Comparison of ENCODE assay signal across 8 cellular contexts in the genomic region with DNA sequence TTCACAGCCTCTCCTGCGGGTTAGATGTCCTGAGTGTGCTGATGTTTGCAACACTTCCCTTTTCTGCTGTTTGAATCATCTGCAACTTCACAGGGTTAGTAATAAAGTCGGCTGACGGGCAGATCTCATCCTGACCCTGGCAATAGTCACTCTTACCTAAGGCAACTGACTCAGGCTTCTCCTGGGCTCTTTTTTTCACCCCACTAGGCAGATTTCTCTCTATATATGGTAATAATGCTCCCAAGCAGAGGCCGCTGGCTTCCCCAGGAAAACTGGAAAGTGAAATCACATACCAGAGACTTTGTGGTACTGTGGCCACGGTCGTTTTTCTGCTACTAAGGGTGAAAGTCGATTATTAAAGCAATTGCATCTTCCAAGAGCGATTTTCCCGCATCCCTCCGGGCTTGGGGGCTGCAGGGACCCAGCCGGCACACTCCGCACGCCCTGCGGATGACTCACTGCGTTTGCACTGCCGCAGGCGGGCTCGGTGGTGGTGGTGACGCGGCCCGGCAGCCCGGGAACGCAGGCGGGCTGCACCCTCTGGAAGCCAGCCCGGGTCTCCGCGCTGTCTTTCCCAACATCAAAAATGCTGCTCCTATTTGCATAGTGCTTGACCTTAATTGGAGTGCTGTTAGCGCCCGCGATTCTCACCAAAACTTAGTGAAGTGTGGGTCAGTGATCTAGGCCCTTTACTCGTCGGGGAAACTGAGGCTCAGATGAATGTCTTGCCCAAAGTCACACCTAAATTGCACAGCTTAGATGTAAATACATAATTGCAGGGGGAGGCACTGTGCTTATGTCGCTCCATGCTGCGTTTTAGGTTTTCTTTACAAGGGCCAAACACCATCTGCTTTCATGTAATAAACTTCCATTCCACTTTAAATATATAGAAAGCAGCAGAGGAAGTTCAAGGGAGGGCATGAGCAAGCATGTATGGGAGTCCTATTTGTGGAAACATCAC. TPM values are rescaled to one million over a fixed set of nuclear protein-coding genes. Genes with fewer than 3 reads are reported as not detected.
DNase-seq lines count a peak whose midpoint lies in the region; ATAC-seq and TF ChIP-seq lines count a peak whose summit lies in the region.

No MANE protein-coding gene starts in this region.

- CTCF ChIA-PET in activated CD4-positive, alpha-beta memory T cell treated with anti-CD3 and anti-CD28 coated beads for 36 hours (lab: Charles Lee): interaction anchor here (0.7 to 2.3 kb wide), 4 partner anchors 25 to 149 kb away, joined by 3 to 14 read pairs (median 5); no protein-coding TSS in a partner anchor

- peak; percentile 31 for DNase-seq in GDM1 (lab: John Stamatoyannopoulos, UW)
- DNase-seq in HFFc6: peak; percentile 98
- peak; percentile 52 for DNase-seq in NCI-H2227 (lab: John Stamatoyannopoulos, UW; ENCODE audit: unreplicated experiment)
- peak; percentile 64 for DNase-seq in activated CD4-positive, alpha-beta memory T cell treated with anti-CD3 and anti-CD28 coated beads for 36 hours
- DNase-seq in erythroblast (lab: John Stamatoyannopoulos, UW): peak; percentile 56 to 73
- peak; percentile 60 to 81 (median 80) for DNase-seq in mucosa of descending colon

- no peaks in the 10 kb centered on the region; the same call in 1 of the 2 replicates for H3K36me3 Mint-ChIP-seq in HFFc6 (ENCODE audit: low read depth)
- H3K36me3 Mint-ChIP-seq in activated CD4-positive, alpha-beta memory T cell treated with anti-CD3 and anti-CD28 coated beads for 36 hours: no peaks in the 10 kb centered on the region

- H3K27ac ChIP-seq in subcutaneous abdominal adipose tissue (ENCODE audit: low read depth, low read length): peak overlapping the region; percentile 90

- H3K27me3 ChIP-seq in subcutaneous abdominal adipose tissue (ENCODE audit: control insufficient read depth in 5 of 5, insufficient read depth in 4 of 5, low read length in 5 of 5): peaks cover 0 to 3% (median 0%) of the 10 kb centered on the region in 5 donors

- peaks cover 62% of the 10 kb centered on the region for H3K4me1 Mint-ChIP-seq in HFFc6 (ENCODE audit: low read depth)
- H3K4me1 Mint-ChIP-seq in activated CD4-positive, alpha-beta memory T cell treated with anti-CD3 and anti-CD28 coated beads for 36 hours (ENCODE audit: low read depth): peaks cover 41% of the 10 kb centered on the region

- H3K9me3 ChIP-seq in mucosa of descending colon (no peaks in the 10 kb centered on the region), subcutaneous abdominal adipose tissue (ENCODE audit: control insufficient read depth in 5 of 5, low read length in 5 of 5) (no peaks in the 10 kb centered on the region)

- H3K4me1 ChIP-seq in mucosa of descending colon (ENCODE audit: low read depth) (peaks cover 8% of the 10 kb centered on the region), subcutaneous abdominal adipose tissue (ENCODE audit: control insufficient read depth in 5 of 5, insufficient read depth in 5 of 5, low read length in 5 of 5) (peaks cover 13 to 43% (median 35%) of the 10 kb centered on the region in 5 donors)

- intact Hi-C loops in activated CD4-positive, alpha-beta memory T cell treated with anti-CD3 and anti-CD28 coated beads for 36 hours (cut with micrococcal nuclease): loop anchor here (1.0 to 5.0 kb wide), 4 partner anchors 25 to 593 kb away; no protein-coding TSS in a partner anchor
- intact Hi-C loops in mucosa of descending colon (cut with DNase I, micrococcal nuclease): loop anchor here in 1 of 2 donors (5.0 to 10.0 kb wide), 2 partner anchors 51 to 208 kb away; partner anchors contain the start of gene ITGB1

- peak overlapping the region; percentile 97 for H3K27ac Mint-ChIP-seq in HFFc6
- peak overlapping the region; percentile 44 for H3K27ac Mint-ChIP-seq in activated CD4-positive, alpha-beta memory T cell treated with anti-CD3 and anti-CD28 coated beads for 36 hours

- no peaks in the 10 kb centered on the region for H3K27me3 Mint-ChIP-seq in HFFc6 (ENCODE audit: insufficient read depth)
- no peaks in the 10 kb centered on the region for H3K27me3 Mint-ChIP-seq in activated CD4-positive, alpha-beta memory T cell treated with anti-CD3 and anti-CD28 coated beads for 36 hours

- no peak; the same call in 1 of the 2 replicates for TF ChIP-seq CTCF in HFFc6 (IDR thresholded peaks at IDR 0.05)
- TF ChIP-seq CTCF in mucosa of descending colon (IDR thresholded peaks at IDR 0.05): no peak

- H3K36me3 ChIP-seq in mucosa of descending colon (ENCODE audit: low read depth) (no peaks in the 10 kb centered on the region), subcutaneous abdominal adipose tissue (ENCODE audit: control insufficient read depth in 5 of 5, insufficient read depth in 5 of 5, low read length in 5 of 5) (no peaks in the 10 kb centered on the region)

- POLR2A ChIA-PET in activated CD4-positive, alpha-beta memory T cell treated with anti-CD3 and anti-CD28 coated beads for 36 hours (lab: Charles Lee): interaction anchor here (0.7 to 1.5 kb wide), 3 partner anchors 22 to 25 kb away, joined by 3 to 4 read pairs (median 3); no protein-coding TSS in a partner anchor

- ATAC-seq in mucosa of descending colon (peak; percentile 94), GM18520 (IDR thresholded peaks at IDR 0.05; ENCODE audit: unreplicated experiment) (no peak)

- peak overlapping the region; percentile 52 to 82 (median 72) for H3K9ac ChIP-seq in subcutaneous abdominal adipose tissue (ENCODE audit: low read length in 5 of 5)

- peak overlapping the region; percentile 87 for H3K4me3 Mint-ChIP-seq in HFFc6
- H3K4me3 Mint-ChIP-seq in activated CD4-positive, alpha-beta memory T cell treated with anti-CD3 and anti-CD28 coated beads for 36 hours: peak overlapping the region; percentile 59

- H3K4me3 ChIP-seq in mucosa of descending colon (peak overlapping the region; percentile 7), subcutaneous abdominal adipose tissue (ENCODE audit: low read depth in 1 of 5, low read length in 5 of 5) (peak overlapping the region; percentile 67 to 81 (median 76))

- H3K9me3 Mint-ChIP-seq in HFFc6: no peaks in the 10 kb centered on the region
- no peaks in the 10 kb centered on the region for H3K9me3 Mint-ChIP-seq in activated CD4-positive, alpha-beta memory T cell treated with anti-CD3 and anti-CD28 coated beads for 36 hours

- TF ChIP-seq POLR2A in erythroblast (IDR thresholded peaks at IDR 0.05; ENCODE audit: low read length): no peak

RNA-seq across cellular contexts. Expression of gene ITGB1, which starts 47.6 kb away (rescaled TPM):
- 1,000 to 10,000 TPM; 1,442 to 1,960 (median 1,623) TPM for total RNA-seq in HFFc6 (2021; fragmentation: NEBNext Ultra II Directional; extraction: Animal tissue kit (Norgen Biotek cat#: 25700))
- total RNA-seq in activated CD4-positive, alpha-beta memory T cell treated with anti-CD3 and anti-CD28 coated beads for 36 hours: 100 to 1,000 TPM; 113 to 117 TPM
- 100 to 1,000 TPM; 268 to 515 (median 274) TPM for total RNA-seq in mucosa of descending colon

Comparison
In these comparisons a context has a peak if more than half of its experiments do, and no peak if none do; other contexts are left out.
1. DNase-seq: peak in every context shown above with its lines; median percentile 98 in HFFc6; 80 in mucosa of descending colon; 64 in erythroblast; 64 in activated CD4-positive, alpha-beta memory T cell treated with anti-CD3 and anti-CD28 coated beads for 36 hours; 52 in NCI-H2227; 31 in GDM1.